ENCODE assay signal across 15 cellular contexts in genomic region chr16:11679941-11680911, GRCh38. TPM values are rescaled to one million over a fixed set of nuclear protein-coding genes. Genes with fewer than 3 reads are reported as not detected.
A peak's percentile ranks its signal among the peaks of the same experiment; 100 is the strongest.
DNase-seq lines count a peak whose midpoint lies in the region; ATAC-seq and TF ChIP-seq lines count a peak whose summit lies in the region.
"Had no signal": no experiment of that assay in that cellular context is flagged by ENCODE, and none has a peak within 500 bp of the region (broad histone marks: within the 10 kb centered on the region; RNA-seq: fewer than 3 reads in every experiment).

No MANE protein-coding gene starts in this region.

- no peaks in the 10 kb centered on the region for H4K20me1 ChIP-seq in PC-9 (ENCODE audit: insufficient read depth)

- peaks cover 12% of the 10 kb centered on the region; the same call in 1 of the 2 replicates for H3F3A ChIP-seq in PC-9 (ENCODE audit: insufficient read depth, low read depth)

- DNase-seq in activated CD4-positive, alpha-beta T cell treated with anti-CD3 and anti-CD28 coated beads, Interleukin-2, amount 10 ng/mL, durations not matched to agents 7 days and 5 days, result no peak
- DNase-seq in activated CD4-positive, alpha-beta T cell treated with anti-CD3 and anti-CD28 coated beads, Interleukin-2, amount 50 U/mL, for 48 hours, result no peak
- DNase-seq in T-helper 17 cell (no peak), esophagus muscularis mucosa (ENCODE audit: extremely low spot score) (no peak), PC-9 (no peak), superior temporal gyrus (ENCODE audit: extremely low spot score) (no peak)
- no peak for DNase-seq in stimulated activated naive B cell treated with anti-CD40 and anti-IgM and Interleukin-4, amounts not matched to agents 10 μg/mL and 1 μg/mL and 100 μg/mL, for 72 hours
- DNase-seq: activated effector memory CD4-positive, alpha-beta T cell treated with anti-CD3 and anti-CD28 coated beads, Interleukin-2, amount 50 U/mL, for 16 hours; DMS79; NCI-H1092; NCI-H446 had no signal

- H2AFZ ChIP-seq in PC-9, result no peak overlapping the region

- peaks cover 60 to 69% (median 64%) of the 10 kb centered on the region in 4 donors for H3K4me1 ChIP-seq in esophagus muscularis mucosa
- no peaks in the 10 kb centered on the region for H3K4me1 ChIP-seq in PC-9 (replicated peaks; ENCODE audit: insufficient read depth)

- no peaks in the 10 kb centered on the region for H3K9me3 ChIP-seq in T-helper 17 cell (ENCODE audit: control insufficient read depth, low read length, poor library complexity, severe bottlenecking)
- H3K9me3 ChIP-seq in esophagus muscularis mucosa, result no peaks in the 10 kb centered on the region
- no peaks in the 10 kb centered on the region for H3K9me3 ChIP-seq in PC-9 (ENCODE audit: insufficient read depth, low read depth)
- H3K9me3 ChIP-seq: uterus had no signal

- no peaks in the 10 kb centered on the region for H3K27me3 ChIP-seq in esophagus muscularis mucosa
- H3K27me3 ChIP-seq in PC-9 (ENCODE audit: insufficient read depth, low read depth), result no peaks in the 10 kb centered on the region
- H3K27me3 ChIP-seq: uterus had no signal

- H3K27ac ChIP-seq in esophagus muscularis mucosa (replicated peaks in 1 of 4), result peak overlapping the region in 3 of 4 donors; percentile 2 to 37 (median 27)
- no peak overlapping the region for H3K27ac ChIP-seq in PC-9
- H3K27ac ChIP-seq: VCaP had no signal

- no peak for TF ChIP-seq EP300 in esophagus muscularis mucosa (IDR thresholded peaks at IDR 0.05)

- WGBS in esophagus muscularis mucosa, result 82% methylated on average over 12 of the region's 12 CpGs

- H3K4me3 ChIP-seq in esophagus muscularis mucosa (no peak overlapping the region), PC-9 (no peak overlapping the region)
- H3K4me3 ChIP-seq: uterus had no signal

- H3K36me3 Mint-ChIP-seq in activated CD4-positive, alpha-beta T cell treated with anti-CD3 and anti-CD28 coated beads, Interleukin-2, amount 10 ng/mL, durations not matched to agents 7 days and 5 days (ENCODE audit: low read depth), result peaks cover 73% of the 10 kb centered on the region
- H3K36me3 Mint-ChIP-seq in T-helper 17 cell (ENCODE audit: low read depth), result peaks cover 3% of the 10 kb centered on the region
- H3K36me3 Mint-ChIP-seq in stimulated activated naive B cell treated with anti-CD40 and anti-IgM and Interleukin-4, amounts not matched to agents 10 μg/mL and 1 μg/mL and 100 μg/mL, for 72 hours, result peaks cover 57 to 83% of the 10 kb centered on the region in 2 donors

- H3K79me2 ChIP-seq in PC-9 (ENCODE audit: low read depth), result no peaks in the 10 kb centered on the region

- no peak overlapping the region for H3K4me3 Mint-ChIP-seq in activated CD4-positive, alpha-beta T cell treated with anti-CD3 and anti-CD28 coated beads, Interleukin-2, amount 10 ng/mL, durations not matched to agents 7 days and 5 days
- no peak overlapping the region for H3K4me3 Mint-ChIP-seq in T-helper 17 cell
- peak overlapping the region; percentile 32 to 50 for H3K4me3 Mint-ChIP-seq in stimulated activated naive B cell treated with anti-CD40 and anti-IgM and Interleukin-4, amounts not matched to agents 10 μg/mL and 1 μg/mL and 100 μg/mL, for 72 hours

- no peaks in the 10 kb centered on the region for H3K27me3 Mint-ChIP-seq in activated CD4-positive, alpha-beta T cell treated with anti-CD3 and anti-CD28 coated beads, Interleukin-2, amount 10 ng/mL, durations not matched to agents 7 days and 5 days
- no peaks in the 10 kb centered on the region for H3K27me3 Mint-ChIP-seq in T-helper 17 cell
- H3K27me3 Mint-ChIP-seq in stimulated activated naive B cell treated with anti-CD40 and anti-IgM and Interleukin-4, amounts not matched to agents 10 μg/mL and 1 μg/mL and 100 μg/mL, for 72 hours, result no peaks in the 10 kb centered on the region

- POLR2A ChIA-PET in activated CD4-positive, alpha-beta T cell treated with anti-CD3 and anti-CD28 coated beads, Interleukin-2, amount 10 ng/mL, durations not matched to agents 7 days and 5 days (lab: Charles Lee), result no interaction called here
- POLR2A ChIA-PET in PC-9 (lab: Charles Lee; ENCODE audit: unreplicated experiment), result interaction anchor here (0.5 kb wide), 2 partner anchors 117 to 207 kb away, joined by 4 to 17 read pairs; no protein-coding TSS in a partner anchor

- CTCF ChIA-PET in activated CD4-positive, alpha-beta T cell treated with anti-CD3 and anti-CD28 coated beads, Interleukin-2, amount 10 ng/mL, durations not matched to agents 7 days and 5 days (lab: Charles Lee), result interaction anchor here (0.8 to 2.0 kb wide), 3 partner anchors 11 to 148 kb away, joined by 3 to 7 read pairs (median 6); partner anchors contain the start of gene ZC3H7A
- CTCF ChIA-PET in PC-9 (lab: Charles Lee), result no interaction called here

- TF ChIP-seq CTCF in esophagus muscularis mucosa (IDR thresholded peaks at IDR 0.05) (no peak), PC-9 (conservative IDR thresholded peaks at IDR 0.05) (no peak)

- H3K4me2 ChIP-seq in PC-9, result no peak overlapping the region

- ATAC-seq in T-helper 17 cell, result no peak
- ATAC-seq in stimulated activated naive B cell treated with anti-CD40 and anti-IgM and Interleukin-4, amounts not matched to agents 10 μg/mL and 1 μg/mL and 100 μg/mL, for 72 hours (replicated peaks), result no peak
- ATAC-seq in HG02840 (IDR thresholded peaks at IDR 0.05; ENCODE audit: low FRiP score, unreplicated experiment), result no peak
- ATAC-seq: HCT116 had no signal

- intact Hi-C loops in esophagus muscularis mucosa (cut with DNase I) (loop anchor here (10.0 kb wide), 1 partner anchor 55 kb away; no protein-coding TSS in a partner anchor), PC-9 (cut with micrococcal nuclease; ENCODE audit: unreplicated experiment) (loop anchor here (10.0 kb wide), 1 partner anchor 275 kb away; no protein-coding TSS in a partner anchor)

- H3K36me3 ChIP-seq in esophagus muscularis mucosa, result peaks cover 9 to 80% (median 77%) of the 10 kb centered on the region in 4 donors
- H3K36me3 ChIP-seq in PC-9 (ENCODE audit: low read depth), result peaks cover 13% of the 10 kb centered on the region; the same call in 1 of the 2 replicates
- H3K36me3 ChIP-seq: uterus had no signal

- no peaks in the 10 kb centered on the region for H3K9me3 Mint-ChIP-seq in activated CD4-positive, alpha-beta T cell treated with anti-CD3 and anti-CD28 coated beads, Interleukin-2, amount 10 ng/mL, durations not matched to agents 7 days and 5 days
- H3K9me3 Mint-ChIP-seq in stimulated activated naive B cell treated with anti-CD40 and anti-IgM and Interleukin-4, amounts not matched to agents 10 μg/mL and 1 μg/mL and 100 μg/mL, for 72 hours, result no peaks in the 10 kb centered on the region

- no TSS peak for BruUV-seq in PC-9 (replicated peaks; lab: Mats Ljungman, UMichigan)

- TF ChIP-seq POLR2A in esophagus muscularis mucosa (IDR thresholded peaks at IDR 0.05; ENCODE audit: low read depth), result no peak

- H3K4me1 Mint-ChIP-seq in activated CD4-positive, alpha-beta T cell treated with anti-CD3 and anti-CD28 coated beads, Interleukin-2, amount 10 ng/mL, durations not matched to agents 7 days and 5 days, result peaks cover 75% of the 10 kb centered on the region
- peaks cover 41% of the 10 kb centered on the region for H3K4me1 Mint-ChIP-seq in T-helper 17 cell
- H3K4me1 Mint-ChIP-seq in stimulated activated naive B cell treated with anti-CD40 and anti-IgM and Interleukin-4, amounts not matched to agents 10 μg/mL and 1 μg/mL and 100 μg/mL, for 72 hours, result peaks cover 83 to 94% of the 10 kb centered on the region in 2 donors

- H3K27ac Mint-ChIP-seq in activated CD4-positive, alpha-beta T cell treated with anti-CD3 and anti-CD28 coated beads, Interleukin-2, amount 10 ng/mL, durations not matched to agents 7 days and 5 days, result peak overlapping the region; percentile 88
- peak overlapping the region; percentile 82 for H3K27ac Mint-ChIP-seq in T-helper 17 cell
- peak overlapping the region; percentile 81 for H3K27ac Mint-ChIP-seq in stimulated activated naive B cell treated with anti-CD40 and anti-IgM and Interleukin-4, amounts not matched to agents 10 μg/mL and 1 μg/mL and 100 μg/mL, for 72 hours

- no peaks in the 10 kb centered on the region for H3K9me2 ChIP-seq in PC-9 (ENCODE audit: insufficient read depth)

RNA-seq across cellular contexts. Expression of gene SNN, which starts 12.0 kb away (rescaled TPM):
- total RNA-seq in activated CD4-positive, alpha-beta T cell treated with anti-CD3 and anti-CD28 coated beads, Interleukin-2, amount 10 ng/mL, durations not matched to agents 7 days and 5 days, result 10 to 100 TPM; 21.7 to 23.4 TPM
- 10 to 100 TPM; 27.8 to 89.7 TPM for total RNA-seq in T-helper 17 cell
- 10 to 100 TPM; 30.7 to 66.9 (median 33.6) TPM for total RNA-seq in esophagus muscularis mucosa
- 12.6 and 17.0 TPM in 2 replicates for total RNA-seq in PC-9 (2021)

Comparison
In these comparisons a context has a peak if more than half of its experiments do, and no peak if none do; other contexts are left out.
1. H3K4me3 Mint-ChIP-seq: peak in stimulated activated naive B cell treated with anti-CD40 and anti-IgM and Interleukin-4, amounts not matched to agents 10 μg/mL and 1 μg/mL and 100 μg/mL, for 72 hours (2 of 2); none in activated CD4-positive, alpha-beta T cell treated with anti-CD3 and anti-CD28 coated beads, Interleukin-2, amount 10 ng/mL, durations not matched to agents 7 days and 5 days (single experiment) and T-helper 17 cell (single experiment).
2. Peak in every context shown above with its lines, with median percentiles within 50 percentile points of each other: H3K27ac Mint-ChIP-seq.